Comparison of ENCODE assay signal across 2 cellular contexts in the genomic region with DNA sequence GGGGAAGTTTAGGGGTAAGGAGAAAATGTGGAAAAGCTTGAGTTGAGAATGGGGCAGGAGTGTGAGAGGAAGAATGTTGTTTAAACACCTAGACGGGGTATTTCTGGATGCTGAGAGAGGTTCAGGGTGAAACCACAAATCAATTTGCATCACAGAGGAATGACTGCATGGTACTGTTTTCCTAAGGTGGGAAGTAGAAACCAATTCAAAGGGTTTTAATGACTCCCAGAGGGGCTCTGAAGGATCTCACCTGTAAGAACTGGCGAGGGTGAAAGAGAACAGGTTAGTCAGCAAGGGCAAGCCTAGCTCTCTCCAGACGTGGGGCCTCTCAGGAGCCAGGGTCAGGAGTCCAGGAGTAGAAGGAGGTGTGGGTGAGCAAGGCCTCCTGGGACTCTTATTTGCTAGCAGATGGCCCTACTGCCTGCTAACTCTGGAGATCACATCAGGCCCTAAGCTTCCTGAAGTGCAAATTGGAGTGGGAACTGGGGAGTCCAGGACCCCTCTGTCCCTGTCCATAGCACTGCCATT.
A peak's percentile ranks its signal among the peaks of the same experiment; 100 is the strongest.
TF ChIP-seq lines count a peak whose summit lies in the region.

No MANE protein-coding gene starts in this region.

TF ChIP-seq in GM23338, 12 proteins besides CTCF, POLR2A, EP300 and RAD21:
- TF ChIP-seq, protein P1, sequence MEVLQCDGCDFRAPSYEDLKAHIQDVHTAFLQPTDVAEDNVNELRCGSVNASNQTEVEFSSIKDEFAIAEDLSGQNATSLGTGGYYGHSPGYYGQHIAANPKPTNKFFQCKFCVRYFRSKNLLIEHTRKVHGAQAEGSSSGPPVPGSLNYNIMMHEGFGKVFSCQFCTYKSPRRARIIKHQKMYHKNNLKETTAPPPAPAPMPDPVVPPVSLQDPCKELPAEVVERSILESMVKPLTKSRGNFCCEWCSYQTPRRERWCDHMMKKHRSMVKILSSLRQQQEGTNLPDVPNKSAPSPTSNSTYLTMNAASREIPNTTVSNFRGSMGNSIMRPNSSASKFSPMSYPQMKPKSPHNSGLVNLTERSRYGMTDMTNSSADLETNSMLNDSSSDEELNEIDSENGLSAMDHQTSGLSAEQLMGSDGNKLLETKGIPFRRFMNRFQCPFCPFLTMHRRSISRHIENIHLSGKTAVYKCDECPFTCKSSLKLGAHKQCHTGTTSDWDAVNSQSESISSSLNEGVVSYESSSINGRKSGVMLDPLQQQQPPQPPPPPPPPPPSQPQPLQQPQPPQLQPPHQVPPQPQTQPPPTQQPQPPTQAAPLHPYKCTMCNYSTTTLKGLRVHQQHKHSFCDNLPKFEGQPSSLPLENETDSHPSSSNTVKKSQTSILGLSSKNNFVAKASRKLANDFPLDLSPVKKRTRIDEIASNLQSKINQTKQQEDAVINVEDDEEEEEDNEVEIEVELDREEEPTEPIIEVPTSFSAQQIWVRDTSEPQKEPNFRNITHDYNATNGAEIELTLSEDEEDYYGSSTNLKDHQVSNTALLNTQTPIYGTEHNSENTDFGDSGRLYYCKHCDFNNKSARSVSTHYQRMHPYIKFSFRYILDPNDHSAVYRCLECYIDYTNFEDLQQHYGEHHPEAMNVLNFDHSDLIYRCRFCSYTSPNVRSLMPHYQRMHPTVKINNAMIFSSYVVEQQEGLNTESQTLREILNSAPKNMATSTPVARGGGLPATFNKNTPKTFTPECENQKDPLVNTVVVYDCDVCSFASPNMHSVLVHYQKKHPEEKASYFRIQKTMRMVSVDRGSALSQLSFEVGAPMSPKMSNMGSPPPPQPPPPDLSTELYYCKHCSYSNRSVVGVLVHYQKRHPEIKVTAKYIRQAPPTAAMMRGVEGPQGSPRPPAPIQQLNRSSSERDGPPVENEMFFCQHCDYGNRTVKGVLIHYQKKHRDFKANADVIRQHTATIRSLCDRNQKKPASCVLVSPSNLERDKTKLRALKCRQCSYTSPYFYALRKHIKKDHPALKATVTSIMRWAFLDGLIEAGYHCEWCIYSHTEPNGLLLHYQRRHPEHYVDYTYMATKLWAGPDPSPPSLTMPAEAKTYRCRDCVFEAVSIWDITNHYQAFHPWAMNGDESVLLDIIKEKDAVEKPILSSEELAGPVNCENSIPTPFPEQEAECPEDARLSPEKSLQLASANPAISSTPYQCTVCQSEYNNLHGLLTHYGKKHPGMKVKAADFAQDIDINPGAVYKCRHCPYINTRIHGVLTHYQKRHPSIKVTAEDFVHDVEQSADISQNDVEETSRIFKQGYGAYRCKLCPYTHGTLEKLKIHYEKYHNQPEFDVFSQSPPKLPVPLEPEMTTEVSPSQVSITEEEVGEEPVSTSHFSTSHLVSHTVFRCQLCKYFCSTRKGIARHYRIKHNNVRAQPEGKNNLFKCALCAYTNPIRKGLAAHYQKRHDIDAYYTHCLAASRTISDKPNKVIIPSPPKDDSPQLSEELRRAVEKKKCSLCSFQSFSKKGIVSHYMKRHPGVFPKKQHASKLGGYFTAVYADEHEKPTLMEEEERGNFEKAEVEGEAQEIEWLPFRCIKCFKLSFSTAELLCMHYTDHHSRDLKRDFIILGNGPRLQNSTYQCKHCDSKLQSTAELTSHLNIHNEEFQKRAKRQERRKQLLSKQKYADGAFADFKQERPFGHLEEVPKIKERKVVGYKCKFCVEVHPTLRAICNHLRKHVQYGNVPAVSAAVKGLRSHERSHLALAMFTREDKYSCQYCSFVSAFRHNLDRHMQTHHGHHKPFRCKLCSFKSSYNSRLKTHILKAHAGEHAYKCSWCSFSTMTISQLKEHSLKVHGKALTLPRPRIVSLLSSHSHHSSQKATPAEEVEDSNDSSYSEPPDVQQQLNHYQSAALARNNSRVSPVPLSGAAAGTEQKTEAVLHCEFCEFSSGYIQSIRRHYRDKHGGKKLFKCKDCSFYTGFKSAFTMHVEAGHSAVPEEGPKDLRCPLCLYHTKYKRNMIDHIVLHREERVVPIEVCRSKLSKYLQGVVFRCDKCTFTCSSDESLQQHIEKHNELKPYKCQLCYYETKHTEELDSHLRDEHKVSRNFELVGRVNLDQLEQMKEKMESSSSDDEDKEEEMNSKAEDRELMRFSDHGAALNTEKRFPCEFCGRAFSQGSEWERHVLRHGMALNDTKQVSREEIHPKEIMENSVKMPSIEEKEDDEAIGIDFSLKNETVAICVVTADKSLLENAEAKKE (CRISPR knock-in tag; IDR thresholded peaks at IDR 0.05): peak; percentile 86
- no peak for TF ChIP-seq ZNF114 (CRISPR knock-in tag; IDR thresholded peaks at IDR 0.05)

TF ChIP-seq in H1, 55 proteins besides CTCF, POLR2A, EP300 and RAD21:
- TF ChIP-seq POLR2AphosphoS5 (IDR thresholded peaks at IDR 0.05; ENCODE audit: low read depth, low read length) (no peak), JUN (IDR thresholded peaks at IDR 0.05; ENCODE audit: low read depth, low read length) (no peak), EZH2 (IDR thresholded peaks at IDR 0.05; ENCODE audit: low read depth, low read length, severe bottlenecking) (no peak), TBP (IDR thresholded peaks at IDR 0.05; ENCODE audit: low read depth, low read length) (no peak), TAF1 (IDR thresholded peaks at IDR 0.05; ENCODE audit: low read depth, low read length) (no peak), CEBPB (IDR thresholded peaks at IDR 0.05; ENCODE audit: low read depth, low read length) (no peak), TAF7 (optimal IDR thresholded peaks at IDR 0.05; ENCODE audit: borderline replicate concordance, low read depth, low read length) (no peak), POU5F1 (IDR thresholded peaks at IDR 0.05; ENCODE audit: low read depth, low read length) (0 out of 2 replicates have a peak, but pooled peaks have one; percentile 1), CHD2 (IDR thresholded peaks at IDR 0.05; ENCODE audit: low read length) (no peak), SP1 (IDR thresholded peaks at IDR 0.05; ENCODE audit: low read depth, low read length) (peak; percentile 53; the same call in 1 of the 2 replicates), ASH2L (IDR thresholded peaks at IDR 0.05; ENCODE audit: low read length) (no peak), HDAC6 (IDR thresholded peaks at IDR 0.05; ENCODE audit: low read depth, low read length) (no peak), BCL11A (IDR thresholded peaks at IDR 0.05; ENCODE audit: low read depth in 2 of 2, low read length in 2 of 2) (no peak), GTF2F1 (IDR thresholded peaks at IDR 0.05; ENCODE audit: borderline replicate concordance, low read depth, low read length) (no peak), GABPA (IDR thresholded peaks at IDR 0.05; ENCODE audit: borderline replicate concordance, insufficient read depth, low read length) (no peak), SP4 (IDR thresholded peaks at IDR 0.05; ENCODE audit: low read length) (no peak), SP2 (IDR thresholded peaks at IDR 0.05; ENCODE audit: low read length) (no peak), RBBP5 (IDR thresholded peaks at IDR 0.05; ENCODE audit: borderline replicate concordance, low read depth, low read length) (no peak)
- TF ChIP-seq, protein P2, sequence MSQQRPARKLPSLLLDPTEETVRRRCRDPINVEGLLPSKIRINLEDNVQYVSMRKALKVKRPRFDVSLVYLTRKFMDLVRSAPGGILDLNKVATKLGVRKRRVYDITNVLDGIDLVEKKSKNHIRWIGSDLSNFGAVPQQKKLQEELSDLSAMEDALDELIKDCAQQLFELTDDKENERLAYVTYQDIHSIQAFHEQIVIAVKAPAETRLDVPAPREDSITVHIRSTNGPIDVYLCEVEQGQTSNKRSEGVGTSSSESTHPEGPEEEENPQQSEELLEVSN (IDR thresholded peaks at IDR 0.05): peak; percentile 19; the same call in 1 of the 2 replicates
